ENCODE assay signal across 21 cellular contexts in genomic region chr6:95240514-95240913, GRCh38.
"Had no signal": no experiment of that assay in that cellular context is flagged by ENCODE, and none has a peak within 500 bp of the region (broad histone marks: within the 10 kb centered on the region; RNA-seq: fewer than 3 reads in every experiment).

No MANE protein-coding gene starts in this region.

- H3K27me3 ChIP-seq: brain microvascular endothelial cell, tibial nerve, uterus had no signal

- H3K9me3 ChIP-seq: tibial nerve, uterus had no signal

- DNase-seq: activated CD4-positive, alpha-beta T cell treated with anti-CD3 and anti-CD28 coated beads for 1 hour; activated CD4-positive, alpha-beta T cell treated with anti-CD3 and anti-CD28 coated beads, Interleukin-2, amount 50 U/mL, for 1 hour; activated CD8-positive, alpha-beta T cell treated with anti-CD3 and anti-CD28 coated beads, Interleukin-2, amount 10 ng/mL, durations not matched to agents 7 days and 5 days; activated gamma-delta T cell treated with Interleukin-2 at 50 U/mL for 16 hours; aorta; brain microvascular endothelial cell; caudate nucleus; effector CD4-positive, alpha-beta T cell; erythroblast; foreskin melanocyte; hippocampal formation; left ventricle myocardium superior; mammary epithelial cell; natural killer cell; small intestine; stimulated activated CD4-positive, alpha-beta T cell treated with anti-CD3 and anti-CD28 coated beads, Interleukin-2, amount 100 ng/mL, for 24 hours; stimulated activated naive CD8-positive, alpha-beta T cell treated with anti-CD3 and anti-CD28 coated beads, Interleukin-15, amount 100 ng/mL, for 72 hours; uterus had no signal

- H3K4me1 ChIP-seq: tibial nerve, uterus had no signal

- H3K27ac ChIP-seq: brain microvascular endothelial cell, tibial nerve, uterus had no signal

- ATAC-seq: activated CD8-positive, alpha-beta T cell treated with anti-CD3 and anti-CD28 coated beads, Interleukin-2, amount 10 ng/mL, durations not matched to agents 7 days and 5 days; left ventricle myocardium superior; natural killer cell; sciatic nerve; stimulated activated effector memory CD8-positive, alpha-beta T cell treated with anti-CD3 and anti-CD28 coated beads, Interleukin-12 subunit alpha, Interleukin-12 subunit beta, amount 100 ng/mL, for 72 hours; stimulated activated naive CD8-positive, alpha-beta T cell treated with anti-CD3 and anti-CD28 coated beads, Interleukin-15, amount 100 ng/mL, for 72 hours had no signal

- H3K36me3 ChIP-seq: brain microvascular endothelial cell, tibial nerve, uterus had no signal

- H3K4me3 ChIP-seq: tibial nerve, uterus had no signal
